In genomic region chr2:12819098-12819465, GRCh38 we compare ENCODE assay signal across 9 cellular contexts.
DNase-seq lines count a peak whose midpoint lies in the region; ATAC-seq and TF ChIP-seq lines count a peak whose summit lies in the region.
"Had no signal": no experiment of that assay in that cellular context is flagged by ENCODE, and none has a peak within 500 bp of the region (broad histone marks: within the 10 kb centered on the region; RNA-seq: fewer than 3 reads in every experiment).

No MANE protein-coding gene starts in this region.

- H3K27ac ChIP-seq in right cardiac atrium (ENCODE audit: low read length), result peak overlapping the region; percentile 89
- no peak overlapping the region for H3K27ac ChIP-seq in CD8-positive, alpha-beta T cell (ENCODE audit: low read depth, low read length)

- no peaks in the 10 kb centered on the region for H3K36me3 ChIP-seq in CD8-positive, alpha-beta T cell (ENCODE audit: insufficient read depth, low read length)

- no peak overlapping the region for H3K4me3 ChIP-seq in HFF-Myc (replicated peaks; ENCODE audit: low read depth, low read length)
- H3K4me3 ChIP-seq in right cardiac atrium (ENCODE audit: low read length), result no peak overlapping the region
- no peak overlapping the region for H3K4me3 ChIP-seq in CD8-positive, alpha-beta T cell (ENCODE audit: low read depth, low read length)

- WGBS in right cardiac atrium, result 2% methylated on average over 3 of the region's 3 CpGs

- H3K27me3 ChIP-seq in right cardiac atrium (ENCODE audit: control insufficient read depth, insufficient read depth), result no peaks in the 10 kb centered on the region
- no peaks in the 10 kb centered on the region for H3K27me3 ChIP-seq in CD8-positive, alpha-beta T cell (ENCODE audit: insufficient read depth, low read length)

- CTCF ChIA-PET in CD8-positive, alpha-beta T cell (lab: Charles Lee), result no interaction called here

- no peak overlapping the region for H3K4me3 Mint-ChIP-seq in stimulated activated memory B cell treated with anti-CD40 and anti-IgM and Interleukin-4, amounts not matched to agents 10 μg/mL and 1 μg/mL and 100 μg/mL, for 72 hours
- H3K4me3 Mint-ChIP-seq in stimulated activated naive CD8-positive, alpha-beta T cell treated with anti-CD3 and anti-CD28 coated beads, Interleukin-15, amount 100 ng/mL, for 72 hours, result no peak overlapping the region
- no peak overlapping the region for H3K4me3 Mint-ChIP-seq in CD8-positive, alpha-beta T cell

- no peaks in the 10 kb centered on the region for H3K9me3 Mint-ChIP-seq in stimulated activated memory B cell treated with anti-CD40 and anti-IgM and Interleukin-4, amounts not matched to agents 10 μg/mL and 1 μg/mL and 100 μg/mL, for 72 hours
- no peaks in the 10 kb centered on the region for H3K9me3 Mint-ChIP-seq in stimulated activated naive CD8-positive, alpha-beta T cell treated with anti-CD3 and anti-CD28 coated beads, Interleukin-15, amount 100 ng/mL, for 72 hours
- H3K9me3 Mint-ChIP-seq in CD8-positive, alpha-beta T cell, result no peaks in the 10 kb centered on the region

- peak; percentile 98 for ATAC-seq in right cardiac atrium
- no peak for ATAC-seq in stimulated activated memory B cell treated with anti-CD40 and anti-IgM and Interleukin-4, amounts not matched to agents 10 μg/mL and 1 μg/mL and 100 μg/mL, for 72 hours
- no peak for ATAC-seq in stimulated activated naive CD8-positive, alpha-beta T cell treated with anti-CD3 and anti-CD28 coated beads, Interleukin-15, amount 100 ng/mL, for 72 hours
- ATAC-seq in CD8-positive, alpha-beta T cell, result no peak

- DNase-seq in HFF-Myc (ENCODE audit: extremely low read depth, low read depth), result peak; percentile 90
- peak; percentile 100 for DNase-seq in amniotic epithelial cell (ENCODE audit: low read depth)
- peak; percentile 78 to 86 (median 83) for DNase-seq in right cardiac atrium
- DNase-seq in stimulated activated naive CD8-positive, alpha-beta T cell treated with anti-CD3 and anti-CD28 coated beads, Interleukin-15, amount 100 ng/mL, for 72 hours, result no peak
- no peak for DNase-seq in CD8-positive, alpha-beta T cell
- no peak for DNase-seq in GM20000 (ENCODE audit: low spot score)
- no peak for DNase-seq in stimulated activated CD4-positive, alpha-beta T cell treated with anti-CD3 and anti-CD28 coated beads, Interleukin-2, amount 100 ng/mL, for 48 hours
- DNase-seq: head of caudate nucleus had no signal

- POLR2A ChIA-PET in CD8-positive, alpha-beta T cell (lab: Charles Lee), result no interaction called here

- TF ChIP-seq CTCF in HFF-Myc (IDR thresholded peaks at IDR 0.05; ENCODE audit: low read depth, low read length, missing control alignments) (no peak), GM20000 (IDR thresholded peaks at IDR 0.05; ENCODE audit: extremely low read depth, missing control alignments) (no peak)
- TF ChIP-seq CTCF in CD8-positive, alpha-beta T cell (IDR thresholded peaks at IDR 0.05), result no peak

- H3K27ac Mint-ChIP-seq in stimulated activated memory B cell treated with anti-CD40 and anti-IgM and Interleukin-4, amounts not matched to agents 10 μg/mL and 1 μg/mL and 100 μg/mL, for 72 hours, result peak overlapping the region; percentile 69
- no peak overlapping the region for H3K27ac Mint-ChIP-seq in stimulated activated naive CD8-positive, alpha-beta T cell treated with anti-CD3 and anti-CD28 coated beads, Interleukin-15, amount 100 ng/mL, for 72 hours
- no peak overlapping the region for H3K27ac Mint-ChIP-seq in CD8-positive, alpha-beta T cell

- no peaks in the 10 kb centered on the region for H3K9me3 ChIP-seq in right cardiac atrium (ENCODE audit: control insufficient read depth, low read length)
- no peaks in the 10 kb centered on the region for H3K9me3 ChIP-seq in CD8-positive, alpha-beta T cell (ENCODE audit: low read length)

- peaks cover 10% of the 10 kb centered on the region for H3K4me1 Mint-ChIP-seq in stimulated activated memory B cell treated with anti-CD40 and anti-IgM and Interleukin-4, amounts not matched to agents 10 μg/mL and 1 μg/mL and 100 μg/mL, for 72 hours
- H3K4me1 Mint-ChIP-seq in stimulated activated naive CD8-positive, alpha-beta T cell treated with anti-CD3 and anti-CD28 coated beads, Interleukin-15, amount 100 ng/mL, for 72 hours, result peaks cover 30% of the 10 kb centered on the region
- H3K4me1 Mint-ChIP-seq in CD8-positive, alpha-beta T cell (ENCODE audit: low read depth), result peaks cover 34% of the 10 kb centered on the region

- peaks cover 16% of the 10 kb centered on the region for H3K4me1 ChIP-seq in right cardiac atrium (ENCODE audit: control insufficient read depth, insufficient read depth, low read length)
- H3K4me1 ChIP-seq in CD8-positive, alpha-beta T cell (ENCODE audit: insufficient read depth, low read length), result peaks cover 22% of the 10 kb centered on the region

- intact Hi-C loops in right cardiac atrium (cut with DNase I), result loop anchor here in 2 of 4 donors (10.0 kb wide), 2 partner anchors 84 to 94 kb away; no protein-coding TSS in a partner anchor
- intact Hi-C loops in CD8-positive, alpha-beta T cell (cut with DNase I, micrococcal nuclease), result loop anchor here in 1 of 2 experiments (10.0 kb wide), 1 partner anchor 74 kb away; no protein-coding TSS in a partner anchor

- H3K27me3 Mint-ChIP-seq in stimulated activated memory B cell treated with anti-CD40 and anti-IgM and Interleukin-4, amounts not matched to agents 10 μg/mL and 1 μg/mL and 100 μg/mL, for 72 hours, result peaks cover 22% of the 10 kb centered on the region
- H3K27me3 Mint-ChIP-seq in stimulated activated naive CD8-positive, alpha-beta T cell treated with anti-CD3 and anti-CD28 coated beads, Interleukin-15, amount 100 ng/mL, for 72 hours, result peaks cover 34% of the 10 kb centered on the region
- H3K27me3 Mint-ChIP-seq in CD8-positive, alpha-beta T cell (ENCODE audit: low read depth), result peaks cover 6% of the 10 kb centered on the region

- H3K36me3 Mint-ChIP-seq in stimulated activated memory B cell treated with anti-CD40 and anti-IgM and Interleukin-4, amounts not matched to agents 10 μg/mL and 1 μg/mL and 100 μg/mL, for 72 hours, result no peaks in the 10 kb centered on the region
- H3K36me3 Mint-ChIP-seq in CD8-positive, alpha-beta T cell, result no peaks in the 10 kb centered on the region

Comparison
In these comparisons a context has a peak if more than half of its experiments do, and no peak if none do; other contexts are left out.
1. DNase-seq: peak in HFF-Myc (single experiment), amniotic epithelial cell (single experiment) and right cardiac atrium (3 of 3); none in stimulated activated naive CD8-positive, alpha-beta T cell treated with anti-CD3 and anti-CD28 coated beads, Interleukin-15, amount 100 ng/mL, for 72 hours (0 of 2), CD8-positive, alpha-beta T cell (0 of 7), GM20000 (single experiment) and stimulated activated CD4-positive, alpha-beta T cell treated with anti-CD3 and anti-CD28 coated beads, Interleukin-2, amount 100 ng/mL, for 48 hours (0 of 2).
2. ATAC-seq: peak in right cardiac atrium (2 of 2); none in stimulated activated memory B cell treated with anti-CD40 and anti-IgM and Interleukin-4, amounts not matched to agents 10 μg/mL and 1 μg/mL and 100 μg/mL, for 72 hours (single experiment), stimulated activated naive CD8-positive, alpha-beta T cell treated with anti-CD3 and anti-CD28 coated beads, Interleukin-15, amount 100 ng/mL, for 72 hours (single experiment) and CD8-positive, alpha-beta T cell (single experiment).